In the genomic region with DNA sequence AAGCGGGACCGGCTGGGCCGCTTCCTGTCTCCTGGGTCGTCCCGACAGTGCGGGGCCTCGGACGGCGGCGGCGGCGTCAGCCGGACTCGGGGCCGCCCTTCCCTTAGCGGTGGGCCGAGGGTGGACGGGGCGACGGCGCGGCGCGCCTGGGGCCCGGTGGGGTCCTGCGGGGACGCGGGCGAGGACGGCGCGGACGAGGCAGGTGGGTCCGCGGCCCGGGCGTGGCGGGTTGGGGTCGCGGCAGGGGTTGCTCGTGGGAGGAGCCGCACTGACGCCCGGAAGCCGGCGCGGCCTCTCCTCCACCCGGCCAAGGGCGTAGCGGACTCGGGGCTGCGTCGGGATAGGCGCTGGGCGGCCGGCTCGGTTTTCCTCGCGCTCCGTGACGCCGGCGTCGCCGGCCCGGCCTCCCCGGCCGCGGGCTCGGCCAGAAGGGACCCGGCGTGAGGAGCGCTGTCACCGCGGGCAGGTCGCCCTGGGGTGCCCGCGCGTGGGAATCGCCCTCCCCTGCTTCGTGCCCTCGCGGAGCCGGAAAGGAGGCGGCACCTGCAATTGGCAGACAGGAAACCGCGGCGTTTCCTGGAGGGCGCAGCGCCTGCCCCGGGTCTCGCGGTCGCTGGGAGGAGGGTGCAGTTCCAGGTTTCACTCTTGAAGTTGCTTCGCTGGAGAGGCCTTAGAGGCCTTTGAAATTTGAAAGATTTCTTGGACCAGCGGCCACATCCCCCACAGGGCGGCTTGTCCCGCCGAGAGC, we compare ENCODE assay signal across 8 cellular contexts. TPM values are rescaled to one million over a fixed set of nuclear protein-coding genes. Genes with fewer than 3 reads are reported as not detected.
DNase-seq lines count a peak whose midpoint lies in the region; ATAC-seq and TF ChIP-seq lines count a peak whose summit lies in the region.

No MANE protein-coding gene starts in this region.

- TF ChIP-seq CTCF in OCI-LY7 (conservative IDR thresholded peaks at IDR 0.05; ENCODE audit: low read length), result no peak
- no peak for TF ChIP-seq CTCF in fibroblast of mammary gland (conservative IDR thresholded peaks at IDR 0.05; ENCODE audit: control insufficient read depth, insufficient read depth, low read depth, low read length)
- no peak for TF ChIP-seq CTCF in neural crest cell (conservative IDR thresholded peaks at IDR 0.05)

- H3K4me1 ChIP-seq in OCI-LY7 (ENCODE audit: insufficient read depth, low read length, poor library complexity, severe bottlenecking) (peaks cover 19% of the 10 kb centered on the region), thymus (ENCODE audit: control insufficient read depth, insufficient read depth, low read length) (peaks cover 20% of the 10 kb centered on the region)

- peaks cover 17% of the 10 kb centered on the region for H4K20me1 ChIP-seq in OCI-LY7 (ENCODE audit: insufficient read depth, low read length)

- H3K4me3 ChIP-seq in OCI-LY7 (ENCODE audit: low read depth, low read length, poor library complexity, severe bottlenecking) (peak overlapping the region; percentile 89), fibroblast of mammary gland (ENCODE audit: control insufficient read depth, low read depth, low read length) (peak overlapping the region; percentile 70), thymus (ENCODE audit: low read length) (peak overlapping the region; percentile 95)

- no peak overlapping the region; the same call in 1 of the 2 replicates for H2AFZ ChIP-seq in OCI-LY7 (ENCODE audit: low read length)

- H3K36me3 ChIP-seq in OCI-LY7 (ENCODE audit: insufficient read depth, low read length) (peaks cover 25% of the 10 kb centered on the region), thymus (ENCODE audit: control insufficient read depth, insufficient read depth) (peaks cover 20% of the 10 kb centered on the region)

- peak; percentile 33 for ATAC-seq in HG02840 (IDR thresholded peaks at IDR 0.05; ENCODE audit: low FRiP score, unreplicated experiment)

- H3K9me3 ChIP-seq in OCI-LY7 (ENCODE audit: low read length) (no peaks in the 10 kb centered on the region), thymus (ENCODE audit: control insufficient read depth) (no peaks in the 10 kb centered on the region)

- no TSS peak for BruUV-seq in OCI-LY7 (replicated peaks; lab: Mats Ljungman, UMichigan)

- peaks cover 10% of the 10 kb centered on the region for H3K27me3 ChIP-seq in thymus (ENCODE audit: control insufficient read depth, insufficient read depth)

- no peaks in the 10 kb centered on the region for H3K9me3 Mint-ChIP-seq in neural crest cell

- POLR2A ChIA-PET in OCI-LY7 (lab: Charles Lee), result no interaction called here

- H3K36me3 Mint-ChIP-seq in neural crest cell (ENCODE audit: low read depth), result peaks cover 4% of the 10 kb centered on the region

- intact Hi-C loops in OCI-LY7 (cut with micrococcal nuclease; ENCODE audit: unreplicated experiment), result loop anchor here (1.0 to 5.0 kb wide), 2 partner anchors 22 to 195 kb away; a partner anchor contains a TSS

- CTCF ChIA-PET in OCI-LY7 (lab: Charles Lee; ENCODE audit: unreplicated experiment), result no interaction called here

- H3K4me3 Mint-ChIP-seq in neural crest cell, result peak overlapping the region; percentile 79

- H3K9me2 ChIP-seq in OCI-LY7 (ENCODE audit: insufficient read depth, low read length), result no peaks in the 10 kb centered on the region

- peaks cover 6% of the 10 kb centered on the region; the same call in 1 of the 2 replicates for H3K79me2 ChIP-seq in OCI-LY7 (ENCODE audit: insufficient read depth, low read depth, low read length)

- no peak overlapping the region for H3K27ac Mint-ChIP-seq in neural crest cell (ENCODE audit: unreplicated experiment)

- peak overlapping the region; percentile 57 for H3K27ac ChIP-seq in OCI-LY7 (ENCODE audit: low read depth, low read length, poor library complexity, severe bottlenecking)
- H3K27ac ChIP-seq in thymus (ENCODE audit: low read depth), result peak overlapping the region; percentile 96

- DNase-seq in NCI-H1436 (lab: John Stamatoyannopoulos, UW), result peak; percentile 11
- DNase-seq in NCI-H1436 treated with DMSO at 0.1 percent for 48 hours (lab: John Stamatoyannopoulos, UW), result no peak
- peak; percentile 78 for DNase-seq in OCI-LY7 (ENCODE audit: low spot score)
- DNase-seq in activated T-cell treated with anti-CD3 and anti-CD28 coated beads, Interleukin-2, amount 50 U/mL, for 48 hours, result peak; percentile 84 to 87
- peak; percentile 46 for DNase-seq in fibroblast of mammary gland (ENCODE audit: low read depth)
- DNase-seq in neural crest cell (ENCODE audit: low read depth, low spot score), result no peak

- H3K4me2 ChIP-seq in OCI-LY7 (ENCODE audit: low read length), result peak overlapping the region; percentile 91

- WGBS in thymus, result under 1% methylated on average over 99 of the region's 99 CpGs

- H3K4me1 Mint-ChIP-seq in neural crest cell, result peaks cover 32% of the 10 kb centered on the region

- H3K27me3 Mint-ChIP-seq in neural crest cell (ENCODE audit: low read depth), result peaks cover 4% of the 10 kb centered on the region

RNA-seq across cellular contexts. Expression of a gene that starts 0.5 kb away (rescaled TPM):
- 27.4 and 31.0 TPM in 2 replicates for total RNA-seq in OCI-LY7 (2014; rRNA removed; shearing (Covaris generic))
- total RNA-seq in OCI-LY7 (2022) (30.0 and 30.8 TPM in 2 replicates), neural crest cell (31.6 and 32.9 TPM in 2 replicates)
- 55.0 TPM for polyA plus RNA-seq in thymus

RNA-seq across cellular contexts. Expression of a gene that starts 1.1 kb away (rescaled TPM):
- total RNA-seq in OCI-LY7 (2014; rRNA removed; shearing (Covaris generic)), result 2.0 and 3.1 TPM in 2 replicates
- total RNA-seq in OCI-LY7 (2022) (4.6 and 4.7 TPM in 2 replicates), neural crest cell (18.0 and 20.2 TPM in 2 replicates)
- 25.1 TPM for polyA plus RNA-seq in thymus

RNA-seq across cellular contexts. Expression of a gene that starts 20.3 kb away (rescaled TPM):
- 5.6 and 13.1 TPM in 2 replicates for total RNA-seq in OCI-LY7 (2014; rRNA removed; shearing (Covaris generic))
- total RNA-seq in OCI-LY7 (2022) (6.7 and 7.2 TPM in 2 replicates), neural crest cell (8.6 and 10.6 TPM in 2 replicates)
- 9.1 TPM for polyA plus RNA-seq in thymus

RNA-seq across cellular contexts. Expression of a gene that starts 35.3 kb away (rescaled TPM):
- total RNA-seq in OCI-LY7 (2014; rRNA removed; shearing (Covaris generic)), result 88.4 and 98.6 TPM in 2 replicates
- total RNA-seq in OCI-LY7 (2022) (129 and 130 TPM in 2 replicates), neural crest cell (127 and 131 TPM in 2 replicates)
- polyA plus RNA-seq in thymus, result 124 TPM

Comparison
In these comparisons a context has a peak if more than half of its experiments do, and no peak if none do; other contexts are left out.
1. DNase-seq: peak in NCI-H1436 (single experiment), OCI-LY7 (single experiment), activated T-cell treated with anti-CD3 and anti-CD28 coated beads, Interleukin-2, amount 50 U/mL, for 48 hours (2 of 2) and fibroblast of mammary gland (single experiment); none in NCI-H1436 treated with DMSO at 0.1 percent for 48 hours (single experiment) and neural crest cell (single experiment).
2. Peak in every context shown above with its lines, with median percentiles within 50 percentile points of each other: H3K4me3 ChIP-seq.